25 cellular contexts compared by ENCODE assay signal in the genomic region with DNA sequence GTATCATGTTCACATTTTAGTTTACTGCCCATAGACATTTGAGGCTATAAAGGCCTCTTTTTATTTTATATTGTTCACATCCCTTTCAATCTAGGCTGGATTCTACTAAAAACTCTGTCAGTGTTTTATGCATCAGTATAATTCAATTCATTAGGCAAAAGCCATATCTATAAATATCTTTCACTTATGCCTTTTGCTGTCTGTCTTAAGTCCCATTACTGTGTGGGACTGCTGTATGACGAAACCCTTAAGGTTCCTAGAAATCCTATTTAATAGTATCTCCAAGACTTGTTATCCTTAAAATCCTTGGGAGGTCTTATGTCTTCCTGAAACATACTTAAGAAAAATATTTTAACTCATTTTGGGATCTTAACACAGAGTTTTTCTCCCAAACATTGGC.
DNase-seq lines count a peak whose midpoint lies in the region; ATAC-seq and TF ChIP-seq lines count a peak whose summit lies in the region.
"Had no signal": no experiment of that assay in that cellular context is flagged by ENCODE, and none has a peak within 500 bp of the region (broad histone marks: within the 10 kb centered on the region; RNA-seq: fewer than 3 reads in every experiment).

No MANE protein-coding gene starts in this region.

- H3K36me3 ChIP-seq in ACC112 (ENCODE audit: insufficient read depth, low read length) (0 out of 2 replicates have a peak, but pooled peaks cover 4% of the 10 kb centered on the region), KMS-11 (ENCODE audit: insufficient read depth) (no peaks in the 10 kb centered on the region), osteoblast (ENCODE audit: insufficient read depth, low read length) (no peaks in the 10 kb centered on the region)
- H3K36me3 ChIP-seq: BE2C, BLaER1 had no signal

- H3K27me3 ChIP-seq in ACC112 (ENCODE audit: insufficient read depth, low read length) (no peaks in the 10 kb centered on the region), KMS-11 (ENCODE audit: insufficient read depth, low read depth) (no peaks in the 10 kb centered on the region), osteoblast (ENCODE audit: insufficient read depth, low read length) (no peaks in the 10 kb centered on the region), foreskin keratinocyte (no peaks in the 10 kb centered on the region)
- H3K27me3 ChIP-seq: BE2C, BLaER1 had no signal

- DNase-seq in osteoblast (ENCODE audit: insufficient read length, low spot score, missing footprints) (no peak), foreskin keratinocyte (no peak), T1000 (lab: John Stamatoyannopoulos, UW) (no peak), SKM-1 (lab: John Stamatoyannopoulos, UW; ENCODE audit: unreplicated experiment) (no peak)
- DNase-seq: ACHN; BE2C; C1 segment of cervical spinal cord; CD4-positive, alpha-beta memory T cell; CD4-positive, CD25-positive, alpha-beta regulatory T cell; CD8-positive, alpha-beta memory T cell; COR-L47; DMS 273 treated with DMSO at 0.1 percent for 48 hours; DMS153; DMS53; DMS79; DND-41; EL; GDM1 had no signal

- H3K79me2 ChIP-seq in ACC112 (ENCODE audit: control insufficient read depth, insufficient read depth, low read length, unreplicated experiment) (no peaks in the 10 kb centered on the region), KMS-11 (ENCODE audit: insufficient read depth, low read depth) (no peaks in the 10 kb centered on the region), osteoblast (ENCODE audit: insufficient read depth, low read length) (no peaks in the 10 kb centered on the region)

- H2AFZ ChIP-seq in ACC112 (ENCODE audit: low read length, unreplicated experiment), result peak overlapping the region; percentile 31
- peak overlapping the region; percentile 51; the same call in 1 of the 2 replicates for H2AFZ ChIP-seq in KMS-11 (ENCODE audit: low read depth)
- H2AFZ ChIP-seq in osteoblast (ENCODE audit: low read length), result peak overlapping the region; percentile 43

- H3K27ac ChIP-seq in 22Rv1, result peak overlapping the region; percentile 97
- 0 out of 2 replicates have a peak overlapping the region, but pooled peaks have one; percentile 6 for H3K27ac ChIP-seq in ACC112 (ENCODE audit: low read depth, low read length)
- H3K27ac ChIP-seq in KMS-11, result peak overlapping the region; percentile 69
- no peak overlapping the region for H3K27ac ChIP-seq in osteoblast (ENCODE audit: low read depth, low read length)
- no peak overlapping the region for H3K27ac ChIP-seq in foreskin keratinocyte
- H3K27ac ChIP-seq: A549, BLaER1 had no signal

- H4K20me1 ChIP-seq in KMS-11 (ENCODE audit: insufficient read depth) (no peaks in the 10 kb centered on the region), osteoblast (ENCODE audit: insufficient read depth, low read length) (no peaks in the 10 kb centered on the region)
- H4K20me1 ChIP-seq: BLaER1 had no signal

- no peaks in the 10 kb centered on the region for H3K9me3 ChIP-seq in osteoblast (ENCODE audit: low read depth, low read length)
- H3K9me3 ChIP-seq: A549, BE2C, BLaER1 had no signal

- TF ChIP-seq CTCF in 22Rv1 (IDR thresholded peaks at IDR 0.05) (no peak), KMS-11 (conservative IDR thresholded peaks at IDR 0.05; ENCODE audit: low read depth, low read length) (no peak), osteoblast (IDR thresholded peaks at IDR 0.05; ENCODE audit: extremely low read depth, low read depth, low read length) (no peak), foreskin keratinocyte (conservative IDR thresholded peaks at IDR 0.05) (no peak)

- H3K4me2 ChIP-seq in KMS-11 (peak overlapping the region; percentile 50), osteoblast (ENCODE audit: insufficient read depth, low read length) (no peak overlapping the region)
- H3K4me2 ChIP-seq: A549, BLaER1 had no signal

- ATAC-seq in foreskin keratinocyte (no peak), esophagus mucosa (no peak)
- ATAC-seq: A549, GM12878 had no signal

- no peak overlapping the region; the same call in 1 of the 2 replicates for H3K9ac ChIP-seq in KMS-11
- H3K9ac ChIP-seq: BLaER1 had no signal

- peaks cover 65% of the 10 kb centered on the region for H3K4me1 ChIP-seq in ACC112 (ENCODE audit: control insufficient read depth, insufficient read depth, low read length, unreplicated experiment)
- H3K4me1 ChIP-seq in KMS-11 (ENCODE audit: low read depth, poor library complexity, severe bottlenecking), result peaks cover 94% of the 10 kb centered on the region
- H3K4me1 ChIP-seq in osteoblast (ENCODE audit: insufficient read depth, low read length), result peaks cover 40% of the 10 kb centered on the region
- peaks cover 24% of the 10 kb centered on the region for H3K4me1 ChIP-seq in foreskin keratinocyte
- H3K4me1 ChIP-seq: BLaER1 had no signal

- H3K4me3 ChIP-seq in ACC112 (ENCODE audit: low read depth, low read length), result no peak overlapping the region
- H3K4me3 ChIP-seq in KMS-11 (IDR thresholded peaks at IDR 0.05; ENCODE audit: insufficient read depth, low read depth, low read length), result no peak overlapping the region
- H3K4me3 ChIP-seq in osteoblast (ENCODE audit: insufficient read depth, low read length), result no peak overlapping the region
- H3K4me3 ChIP-seq: A549, BLaER1, GM12878 had no signal

Comparison
In these comparisons a context has a peak if more than half of its experiments do, and no peak if none do; other contexts are left out.
1. H3K27ac ChIP-seq: peak in 22Rv1 (single experiment), ACC112 (single experiment) and KMS-11 (single experiment); none in osteoblast (single experiment) and foreskin keratinocyte (single experiment).
2. Peak in every context shown above with its lines, with median percentiles within 50 percentile points of each other: H2AFZ ChIP-seq.